Comparison of ENCODE assay signal across 21 cellular contexts in the genomic region with DNA sequence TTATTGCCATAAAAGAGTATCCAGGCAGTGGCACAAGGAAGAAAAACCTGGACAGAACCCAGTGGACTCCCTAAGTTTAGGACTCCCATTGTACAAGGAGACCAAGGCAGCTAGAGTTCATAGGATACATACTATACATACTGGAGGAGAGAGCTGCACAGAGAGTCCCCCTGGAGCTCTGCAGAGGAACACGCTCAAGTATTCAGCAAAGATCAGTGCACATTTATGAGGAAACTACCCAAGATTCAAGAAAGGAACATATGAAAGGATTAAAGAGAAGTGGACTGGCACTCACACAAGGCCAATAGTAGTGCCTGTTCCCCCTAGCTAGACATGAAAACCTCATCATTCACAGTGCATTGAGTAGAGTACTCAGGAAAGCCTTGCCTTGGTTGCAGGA. TPM values are rescaled to one million over a fixed set of nuclear protein-coding genes. Genes with fewer than 3 reads are reported as not detected.
DNase-seq lines count a peak whose midpoint lies in the region; ATAC-seq, FAIRE-seq and TF ChIP-seq lines count a peak whose summit lies in the region.
"Had no signal": no experiment of that assay in that cellular context is flagged by ENCODE, and none has a peak within 500 bp of the region (broad histone marks: within the 10 kb centered on the region; RNA-seq: fewer than 3 reads in every experiment).

No MANE protein-coding gene starts in this region.

- H3K27ac ChIP-seq in K562 (ENCODE audit: extremely low read depth, low read depth, low read length) (no peak overlapping the region), prostate gland (no peak overlapping the region)

- BruUV-seq in K562 (replicated peaks; lab: Mats Ljungman, UMichigan): no TSS peak

- TF ChIP-seq POLR2A in K562 (conservative IDR thresholded peaks at IDR 0.05) (no peak), prostate gland (IDR thresholded peaks at IDR 0.05) (no peak)

- no peaks in the 10 kb centered on the region for H3K9me3 Mint-ChIP-seq in neural crest cell
- H3K9me3 Mint-ChIP-seq: CD4-positive, alpha-beta T cell; HFFc6 had no signal

- no peak overlapping the region for H3K4me2 ChIP-seq in K562 (ENCODE audit: insufficient read depth, low read length)

- peak overlapping the region; percentile 18 for H3K4me3 Mint-ChIP-seq in neural crest cell
- H3K4me3 Mint-ChIP-seq: CD4-positive, alpha-beta T cell; HFFc6 had no signal

- no peak overlapping the region for H3K27ac Mint-ChIP-seq in neural crest cell (ENCODE audit: unreplicated experiment)
- H3K27ac Mint-ChIP-seq: CD4-positive, alpha-beta T cell; HFFc6 had no signal

- no peak for TF ChIP-seq RAD21 in K562 (CRISPR knock-in tag; conservative IDR thresholded peaks at IDR 0.05 in 1 of 2, IDR thresholded peaks at IDR 0.05 in 1 of 2)

- CTCF ChIA-PET in K562 (lab: Yijun Ruan, JAX; ENCODE audit: low intra/inter-chr PET ratio): no interaction called here

- ATAC-seq in K562 (peak; percentile 75), GM21526 (IDR thresholded peaks at IDR 0.05; ENCODE audit: low FRiP score, unreplicated experiment) (no peak)
- ATAC-seq: HCT116 had no signal

- H3K27me3 ChIP-seq in K562 (ENCODE audit: control insufficient read depth in 2 of 2, insufficient read depth in 2 of 2, low read length in 2 of 2): no peaks in the 10 kb centered on the region; a peak in 2 of 5 replicates
- H3K27me3 ChIP-seq in prostate gland (replicated peaks; ENCODE audit: insufficient read depth): no peaks in the 10 kb centered on the region

- in situ Hi-C loops in K562 (cut with MboI): no loop called here

- H3K9me1 ChIP-seq in K562 (ENCODE audit: control insufficient read depth, insufficient read depth, low read length): no peaks in the 10 kb centered on the region

- no peak for FAIRE-seq in K562 (lab: Jason Lieb, UNC)
- FAIRE-seq: A204.1, D721Med, GM12892, GM18507 had no signal

- H3K9me3 ChIP-seq in K562 (replicated peaks; ENCODE audit: control insufficient read depth, insufficient read depth, low read depth, low read length): no peaks in the 10 kb centered on the region
- H3K9me3 ChIP-seq in prostate gland: no peaks in the 10 kb centered on the region
- H3K9me3 ChIP-seq: Caco-2 had no signal

- WGBS in K562 (ENCODE audit: insufficient coverage, low coverage, missing lambda C conversion rate): 0% methylated on average over 1 of the region's 1 CpG
- 94% methylated on average over 1 of the region's 1 CpG for WGBS in prostate gland

- H3K79me2 ChIP-seq in K562 (ENCODE audit: control insufficient read depth, insufficient read depth, low read length): no peaks in the 10 kb centered on the region

- H4K20me1 ChIP-seq in K562 (replicated peaks; ENCODE audit: control insufficient read depth, insufficient read depth, low read length): no peaks in the 10 kb centered on the region

- TF ChIP-seq EP300 in K562 (IDR thresholded peaks at IDR 0.05; ENCODE audit: low read length): no peak

- H3K9ac ChIP-seq in K562 (ENCODE audit: insufficient read depth in 1 of 2, low read depth in 2 of 2, low read length in 2 of 2): no peak overlapping the region

- no peaks in the 10 kb centered on the region for H3K27me3 Mint-ChIP-seq in neural crest cell (ENCODE audit: low read depth)

- H3K4me1 Mint-ChIP-seq in neural crest cell: peaks cover 35% of the 10 kb centered on the region

- H3K36me3 Mint-ChIP-seq in neural crest cell (ENCODE audit: low read depth): no peaks in the 10 kb centered on the region

- no peak overlapping the region for H3K4me3 ChIP-seq in K562
- H3K4me3 ChIP-seq in prostate gland: no peak overlapping the region

- H3K36me3 ChIP-seq in K562 (ENCODE audit: control insufficient read depth, insufficient read depth, low read length) (no peaks in the 10 kb centered on the region), prostate gland (no peaks in the 10 kb centered on the region)

- POLR2A ChIA-PET in K562 (lab: Yijun Ruan, JAX): interaction anchor here (0.6 to 1.4 kb wide), 4 partner anchors 12 to 106 kb away, joined by 3 to 6 read pairs (median 4); no protein-coding TSS in a partner anchor

- DNase-seq in OCI-M1 (lab: John Stamatoyannopoulos, UW) (peak; percentile 10), K562 (ENCODE audit: extremely low read depth in 1 of 4, low spot score in 3 of 4) (no peak), neural crest cell (ENCODE audit: low read depth, low spot score) (no peak), prostate gland (ENCODE audit: low spot score) (no peak), inferior parietal cortex (ENCODE audit: extremely low spot score) (no peak)
- DNase-seq: ACHN; Caco-2; CD4-positive, alpha-beta T cell; DMS79; GDM1; GOT3; H7; HFFc6 had no signal

- H3K4me1 ChIP-seq in K562 (replicated peaks in 1 of 2; ENCODE audit: control insufficient read depth in 2 of 2, insufficient read depth in 2 of 2, low read length in 2 of 2) (no peaks in the 10 kb centered on the region), prostate gland (replicated peaks) (no peaks in the 10 kb centered on the region)
- H3K4me1 ChIP-seq: Caco-2 had no signal

- intact Hi-C loops in K562 (cut with micrococcal nuclease) (no loop called here), prostate gland (cut with DNase I) (no loop called here)

- no peak overlapping the region for H2AFZ ChIP-seq in K562 (ENCODE audit: low read depth, low read length)

- TF ChIP-seq CTCF in K562 (IDR thresholded peaks at IDR 0.05 in 2 of 3, conservative IDR thresholded peaks at IDR 0.05 in 1 of 3; ENCODE audit: insufficient read depth in 2 of 3, low read depth in 1 of 3, low read length in 3 of 3): no peak
- no peak for TF ChIP-seq CTCF in neural crest cell (conservative IDR thresholded peaks at IDR 0.05)
- no peak for TF ChIP-seq CTCF in prostate gland (IDR thresholded peaks at IDR 0.05)

TF ChIP-seq in K562, 482 proteins besides CTCF, POLR2A, EP300 and RAD21:
- TF ChIP-seq ZNF778 (CRISPR knock-in tag; IDR thresholded peaks at IDR 0.05): no peak
- TF ChIP-seq, protein P1, sequence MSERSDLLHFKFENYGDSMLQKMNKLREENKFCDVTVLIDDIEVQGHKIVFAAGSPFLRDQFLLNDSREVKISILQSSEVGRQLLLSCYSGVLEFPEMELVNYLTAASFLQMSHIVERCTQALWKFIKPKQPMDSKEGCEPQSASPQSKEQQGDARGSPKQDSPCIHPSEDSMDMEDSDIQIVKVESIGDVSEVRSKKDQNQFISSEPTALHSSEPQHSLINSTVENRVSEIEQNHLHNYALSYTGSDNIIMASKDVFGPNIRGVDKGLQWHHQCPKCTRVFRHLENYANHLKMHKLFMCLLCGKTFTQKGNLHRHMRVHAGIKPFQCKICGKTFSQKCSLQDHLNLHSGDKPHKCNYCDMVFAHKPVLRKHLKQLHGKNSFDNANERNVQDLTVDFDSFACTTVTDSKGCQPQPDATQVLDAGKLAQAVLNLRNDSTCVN (CRISPR knock-in tag; IDR thresholded peaks at IDR 0.05): no peak
- no peak for TF ChIP-seq CBFB (CRISPR knock-in tag; IDR thresholded peaks at IDR 0.05)
- TF ChIP-seq LEF1 (IDR thresholded peaks at IDR 0.05): no peak
- TF ChIP-seq PHF8 (IDR thresholded peaks at IDR 0.05; ENCODE audit: borderline replicate concordance, low read length): no peak
- no peak for TF ChIP-seq ZNF507 (tag; conservative IDR thresholded peaks at IDR 0.05)

RNA-seq across cellular contexts. Expression of gene CHPT1, which starts 43.0 kb away (rescaled TPM):
- 54.6 and 85.9 TPM in 2 replicates for total RNA-seq in K562 (2011; cell fraction: chromatin; rRNA removed; ENCODE audit: low replicate concordance)
- 78.3 and 80.9 TPM in 2 replicates for total RNA-seq in K562 (2011; cell fraction: nucleolus; rRNA removed)
- total RNA-seq in K562 (2011; cell fraction: nucleoplasm; rRNA removed): 85.9 and 96.9 TPM in 2 replicates
- 170 and 210 TPM in 2 replicates for total RNA-seq in K562 (2014; rRNA removed)
- 112 and 123 TPM in 2 replicates for total RNA-seq in K562 (2014; rRNA removed; fragmentation: Illumina TruSeq; extraction: Trizol)
- 75.4 and 75.5 TPM in 2 replicates for total RNA-seq in K562 (2015; rRNA removed; fragmentation: Illumina TruSeq; extraction: Trizol)
- 95.0 and 103 TPM in 2 replicates for total RNA-seq in K562 (2021)
- 66.5 and 91.9 TPM in 2 replicates for polyA plus RNA-seq in K562 (2011; rRNA removed)
- 47.4 and 49.6 TPM in 2 replicates for polyA plus RNA-seq in K562 (2011; cell fraction: cytosol; rRNA removed)
- polyA plus RNA-seq in K562 (2011; cell fraction: nucleus; rRNA removed): 42.3 and 43.3 TPM in 2 replicates
- 75.7 and 82.7 TPM in 2 replicates for polyA plus RNA-seq in K562 (2012)
- 62.8 and 69.4 TPM in 2 replicates for polyA plus RNA-seq in K562 (2014; fragmentation: Illumina TruSeq; extraction: Trizol)
- 10 to 100 TPM; 15.3 to 24.3 TPM for polyA plus RNA-seq in K562 (2014; fragmentation: Nextera tagmentation; extraction: Ambion mirVana)
- polyA plus RNA-seq in K562 (2014; rRNA removed): 92.5 and 111 TPM in 2 replicates
- polyA minus RNA-seq in K562 (2011; rRNA and poly(A)+ RNA removed): 32.0 and 33.2 TPM in 2 replicates
- polyA minus RNA-seq in K562 (2011; cell fraction: cytosol; rRNA and poly(A)+ RNA removed): 25.0 and 28.9 TPM in 2 replicates
- polyA minus RNA-seq in K562 (2011; cell fraction: nucleus; rRNA and poly(A)+ RNA removed): 58.8 and 71.3 TPM in 2 replicates
- 20.7 and 22.7 TPM in 2 replicates for total RNA-seq in neural crest cell
- total RNA-seq in prostate gland: 100 to 1,000 TPM; 106 to 129 TPM

RNA-seq across cellular contexts. Expression of gene MYBPC1, which starts 59.7 kb away (rescaled TPM):
- total RNA-seq in K562 (2011; cell fraction: chromatin; rRNA removed; ENCODE audit: low replicate concordance): not detected in 2 replicates
- total RNA-seq in K562 (2011; cell fraction: nucleolus; rRNA removed): not detected in 2 replicates
- total RNA-seq in K562 (2011; cell fraction: nucleoplasm; rRNA removed): not detected in 2 replicates
- total RNA-seq in K562 (2014; rRNA removed) (not detected in 2 replicates), K562 (2014; rRNA removed; fragmentation: Illumina TruSeq; extraction: Trizol) (not detected in 2 replicates), K562 (2015; rRNA removed; fragmentation: Illumina TruSeq; extraction: Trizol) (not detected in 2 replicates), K562 (2021) (not detected in 2 replicates), neural crest cell (0.20 TPM in 1 of 2 replicates, not detected in the other), prostate gland (100 to 1,000 TPM; 171 to 302 TPM)
- polyA plus RNA-seq in K562 (2011; rRNA removed) (not detected in 2 replicates), K562 (2014; fragmentation: Illumina TruSeq; extraction: Trizol) (not detected in 2 replicates), K562 (2014; fragmentation: Nextera tagmentation; extraction: Ambion mirVana) (not detected), K562 (2014; rRNA removed) (not detected in 2 replicates)
- polyA plus RNA-seq in K562 (2011; cell fraction: cytosol; rRNA removed): not detected in 2 replicates
- polyA plus RNA-seq in K562 (2011; cell fraction: nucleus; rRNA removed): not detected in 2 replicates
- not detected in 2 replicates for polyA plus RNA-seq in K562 (2012)
- not detected in 2 replicates for polyA minus RNA-seq in K562 (2011; rRNA and poly(A)+ RNA removed)
- polyA minus RNA-seq in K562 (2011; cell fraction: cytosol; rRNA and poly(A)+ RNA removed): not detected in 2 replicates
- polyA minus RNA-seq in K562 (2011; cell fraction: nucleus; rRNA and poly(A)+ RNA removed): not detected in 2 replicates
- total RNA-seq: Caco-2; CD4-positive, alpha-beta T cell; Daoy; H7; HFFc6 had no signal
- polyA plus RNA-seq: BJ had no signal

Comparison
In these comparisons a context has a peak if more than half of its experiments do, and no peak if none do; other contexts are left out.
1. RNA of gene MYBPC1, which starts 59.7 kb away (total RNA-seq): 171 to 302 TPM in prostate gland; 0.20 TPM in neural crest cell and not detected in K562; every median in the first group is over 100 times any median in the second.